In the genomic region with DNA sequence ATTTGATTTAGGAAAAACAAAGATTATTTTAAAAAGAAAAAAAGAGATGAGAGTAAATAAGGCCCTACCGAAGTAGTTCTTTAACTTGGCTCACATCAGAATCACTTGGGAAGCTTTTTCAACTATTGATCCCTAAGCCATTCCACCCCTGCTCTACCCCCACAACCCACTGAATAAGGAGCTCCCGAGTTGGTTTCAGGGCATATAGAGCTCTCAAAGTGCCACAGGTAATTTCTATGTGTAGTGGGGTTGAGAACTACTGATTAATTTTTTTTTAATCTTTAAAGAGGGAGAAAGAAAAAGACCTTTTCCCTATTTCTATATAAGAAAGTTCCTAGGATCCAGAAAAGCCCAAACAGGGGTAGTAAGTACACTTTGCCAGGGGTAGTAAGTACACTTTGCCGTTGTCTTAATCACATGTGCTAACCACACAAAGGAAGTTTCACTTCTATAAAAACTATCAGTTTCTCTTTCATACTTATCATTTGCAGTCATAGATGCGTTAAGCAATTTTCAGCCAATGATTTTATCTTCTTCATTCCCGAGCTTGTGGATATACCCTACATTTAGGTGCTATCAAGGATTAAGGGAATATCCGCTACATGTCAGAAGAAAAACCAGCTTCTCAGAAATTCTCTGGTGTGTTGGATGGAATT, we compare ENCODE assay signal across 11 cellular contexts.
DNase-seq lines count a peak whose midpoint lies in the region; ATAC-seq lines count a peak whose summit lies in the region.
"Had no signal": no experiment of that assay in that cellular context is flagged by ENCODE, and none has a peak within 500 bp of the region (broad histone marks: within the 10 kb centered on the region; RNA-seq: fewer than 3 reads in every experiment).

No MANE protein-coding gene starts in this region.

- H3K4me3 Mint-ChIP-seq in activated T-helper 1 cell treated with anti-CD3 and anti-CD28 coated beads, Interleukin-12 subunit alpha, Interleukin-12 subunit beta, Interleukin-2, Interleukin-4 antibody, amounts not matched to agents 30 ng/mL and 10 ng/mL and 1 ng/mL, durations not matched to agents 14 hours and 24 hours and 36 hours = peak overlapping the region; percentile 23
- H3K4me3 Mint-ChIP-seq: activated T-cell treated with anti-CD3 and anti-CD28 coated beads, Interleukin-2, amount 50 U/mL, for 24 hours had no signal

- intact Hi-C loops in activated T-helper 1 cell treated with anti-CD3 and anti-CD28 coated beads, Interleukin-12 subunit alpha, Interleukin-12 subunit beta, Interleukin-2, Interleukin-4 antibody, amounts not matched to agents 30 ng/mL and 10 ng/mL and 1 ng/mL, durations not matched to agents 14 hours and 24 hours and 36 hours (cut with micrococcal nuclease) = loop anchor here (1.0 kb wide), 2 partner anchors 14 to 94 kb away; no protein-coding TSS in a partner anchor

- no peak overlapping the region for H3K27ac Mint-ChIP-seq in activated T-helper 1 cell treated with anti-CD3 and anti-CD28 coated beads, Interleukin-12 subunit alpha, Interleukin-12 subunit beta, Interleukin-2, Interleukin-4 antibody, amounts not matched to agents 30 ng/mL and 10 ng/mL and 1 ng/mL, durations not matched to agents 14 hours and 24 hours and 36 hours
- H3K27ac Mint-ChIP-seq: activated T-cell treated with anti-CD3 and anti-CD28 coated beads, Interleukin-2, amount 50 U/mL, for 24 hours had no signal

- peaks cover 19% of the 10 kb centered on the region for H3K4me1 Mint-ChIP-seq in activated T-helper 1 cell treated with anti-CD3 and anti-CD28 coated beads, Interleukin-12 subunit alpha, Interleukin-12 subunit beta, Interleukin-2, Interleukin-4 antibody, amounts not matched to agents 30 ng/mL and 10 ng/mL and 1 ng/mL, durations not matched to agents 14 hours and 24 hours and 36 hours (ENCODE audit: low read depth)

- ATAC-seq in GM19455 (IDR thresholded peaks at IDR 0.05; ENCODE audit: unreplicated experiment) = peak; percentile 99
- peak; percentile 97 for ATAC-seq in HG03159 (IDR thresholded peaks at IDR 0.05; ENCODE audit: unreplicated experiment)

- H3K9me3 Mint-ChIP-seq in activated T-helper 1 cell treated with anti-CD3 and anti-CD28 coated beads, Interleukin-12 subunit alpha, Interleukin-12 subunit beta, Interleukin-2, Interleukin-4 antibody, amounts not matched to agents 30 ng/mL and 10 ng/mL and 1 ng/mL, durations not matched to agents 14 hours and 24 hours and 36 hours = peaks cover 17% of the 10 kb centered on the region
- H3K9me3 Mint-ChIP-seq: activated T-cell treated with anti-CD3 and anti-CD28 coated beads, Interleukin-2, amount 50 U/mL, for 24 hours had no signal

- H3K27me3 Mint-ChIP-seq in activated T-helper 1 cell treated with anti-CD3 and anti-CD28 coated beads, Interleukin-12 subunit alpha, Interleukin-12 subunit beta, Interleukin-2, Interleukin-4 antibody, amounts not matched to agents 30 ng/mL and 10 ng/mL and 1 ng/mL, durations not matched to agents 14 hours and 24 hours and 36 hours (ENCODE audit: insufficient read depth) = peaks cover 11% of the 10 kb centered on the region
- H3K27me3 Mint-ChIP-seq: activated T-cell treated with anti-CD3 and anti-CD28 coated beads, Interleukin-2, amount 50 U/mL, for 24 hours had no signal

- DNase-seq in GF-D8 (lab: John Stamatoyannopoulos, UW) = peak; percentile 69
- no peak for DNase-seq in activated T-helper 1 cell treated with anti-CD3 and anti-CD28 coated beads, Interleukin-12 subunit alpha, Interleukin-12 subunit beta, Interleukin-2, Interleukin-4 antibody, amounts not matched to agents 30 ng/mL and 10 ng/mL and 1 ng/mL, durations not matched to agents 14 hours and 24 hours and 36 hours (ENCODE audit: low spot score)
- no peak for DNase-seq in middle frontal gyrus (ENCODE audit: extremely low spot score, low spot score)
- DNase-seq in NK-92 treated with Interleukin-12 subunit alpha and Interleukin-12 subunit beta, amount 100 ng/mL, for 24 hours (lab: John Stamatoyannopoulos, UW) = no peak
- DNase-seq in NCI-H2081 treated with DMSO at 0.1 percent for 48 hours (lab: John Stamatoyannopoulos, UW) = no peak
- DNase-seq in NCI-H2196 treated with DMSO at 0.1 percent for 48 hours (lab: John Stamatoyannopoulos, UW; ENCODE audit: unreplicated experiment) = no peak
- DNase-seq: activated T-cell treated with anti-CD3 and anti-CD28 coated beads, Interleukin-2, amount 50 U/mL, for 24 hours; foreskin melanocyte; NCI-H2171 treated with DMSO at 0.1 percent for 48 hours had no signal

- peaks cover 2% of the 10 kb centered on the region for H3K36me3 Mint-ChIP-seq in activated T-helper 1 cell treated with anti-CD3 and anti-CD28 coated beads, Interleukin-12 subunit alpha, Interleukin-12 subunit beta, Interleukin-2, Interleukin-4 antibody, amounts not matched to agents 30 ng/mL and 10 ng/mL and 1 ng/mL, durations not matched to agents 14 hours and 24 hours and 36 hours (ENCODE audit: low read depth)
